Comparison of ENCODE assay signal across 23 cellular contexts in genomic region chr5:149963722-149964121, GRCh38. TPM values are rescaled to one million over a fixed set of nuclear protein-coding genes. Genes with fewer than 3 reads are reported as not detected.
"Had no signal": no experiment of that assay in that cellular context is flagged by ENCODE, and none has a peak within 500 bp of the region (broad histone marks: within the 10 kb centered on the region; RNA-seq: fewer than 3 reads in every experiment).

No MANE protein-coding gene starts in this region.

- H3K9me3 ChIP-seq: SJSA1 had no signal

- DNase-seq: IMR-90, Karpas-422, KG1, MM.1S, NCI-H1092 treated with DMSO at 0.1 percent for 48 hours, NCI-H1436, NCI-H187, NCI-H2029, NCI-H2081 treated with DMSO at 0.1 percent for 48 hours, NCI-H2171, NCI-H226, NCI-H446, NCI-H510A, NCI-H524 treated with DMSO at 0.1 percent for 48 hours, NCI-H69, NCI-H774, Right ventricle myocardium superior, RPMI8226, SIG-M5 had no signal

- H3K27ac ChIP-seq: SJSA1, SK-N-MC had no signal

- H3K27me3 ChIP-seq: SJSA1 had no signal

- H3K4me3 ChIP-seq: SJSA1, SK-N-MC had no signal

RNA-seq across cellular contexts. Expression of gene PDE6A, which starts 19.1 kb away (rescaled TPM):
- total RNA-seq: HepG2, HT1080, IMR-90 had no signal
- polyA plus RNA-seq: IMR-90 had no signal
